Comparison of ENCODE assay signal across 10 cellular contexts in the genomic region with DNA sequence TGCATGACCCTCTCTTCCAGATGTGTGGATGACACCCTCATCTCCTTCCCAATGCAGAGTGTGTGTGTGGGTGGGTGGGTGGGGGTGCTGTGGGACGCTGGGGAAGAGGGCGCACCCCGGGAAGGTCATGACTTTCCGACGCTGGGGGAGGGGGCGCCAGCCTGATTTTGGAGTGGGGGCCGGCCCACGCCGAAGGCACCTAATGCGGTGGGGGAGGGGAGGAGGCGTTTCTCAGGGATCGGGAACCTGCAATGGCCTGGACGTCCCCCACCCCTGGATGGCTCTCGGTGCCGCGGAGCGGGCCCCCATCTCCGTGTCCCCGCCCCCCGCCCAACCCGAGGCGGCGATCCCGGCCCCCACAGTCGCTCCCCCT. TPM values are rescaled to one million over a fixed set of nuclear protein-coding genes. Genes with fewer than 3 reads are reported as not detected.
A peak's percentile ranks its signal among the peaks of the same experiment; 100 is the strongest.
DNase-seq lines count a peak whose midpoint lies in the region; ATAC-seq, FAIRE-seq and TF ChIP-seq lines count a peak whose summit lies in the region.
"Had no signal": no experiment of that assay in that cellular context is flagged by ENCODE, and none has a peak within 500 bp of the region (broad histone marks: within the 10 kb centered on the region; RNA-seq: fewer than 3 reads in every experiment).

No MANE protein-coding gene starts in this region.

- CTCF ChIA-PET in GM12878 (lab: Yijun Ruan, JAX) = interaction anchor here (1.0 to 1.2 kb wide), 3 partner anchors 12 to 14 kb away, joined by 4 to 5 read pairs (median 4); no protein-coding TSS in a partner anchor

- H3K9me3 ChIP-seq in left ventricle myocardium inferior (replicated peaks) = no peaks in the 10 kb centered on the region
- no peaks in the 10 kb centered on the region for H3K9me3 ChIP-seq in GM12878 (replicated peaks; ENCODE audit: control insufficient read depth, insufficient read depth, low read length)
- H3K9me3 ChIP-seq in vagina = no peaks in the 10 kb centered on the region

- H3K4me1 ChIP-seq in left ventricle myocardium inferior = peaks cover 12% of the 10 kb centered on the region
- H3K4me1 ChIP-seq in GM12878 (ENCODE audit: control insufficient read depth, insufficient read depth, low read length) = peaks cover 8% of the 10 kb centered on the region
- peaks cover 10% of the 10 kb centered on the region for H3K4me1 ChIP-seq in vagina

- TF ChIP-seq CTCF in left ventricle myocardium inferior (IDR thresholded peaks at IDR 0.05; ENCODE audit: borderline replicate concordance) = no peak
- TF ChIP-seq CTCF in GM12878 (IDR thresholded peaks at IDR 0.05 in 2 of 3, conservative IDR thresholded peaks at IDR 0.05 in 1 of 3; ENCODE audit: control insufficient read depth in 2 of 3, extremely low read depth in 1 of 3, insufficient read depth in 1 of 3, low read depth in 3 of 3, low read length in 3 of 3) = no peak
- TF ChIP-seq CTCF in vagina (IDR thresholded peaks at IDR 0.05) = no peak

- RAD21 ChIA-PET in GM12878 (lab: Charles Lee; ENCODE audit: unreplicated experiment) = no interaction called here

- ATAC-seq in left ventricle myocardium superior = no peak
- ATAC-seq in GM12878 = no peak
- ATAC-seq in naive thymus-derived CD8-positive, alpha-beta T cell = peak in 1 of 2 donors; percentile 20
- ATAC-seq in GM21717 (IDR thresholded peaks at IDR 0.05; ENCODE audit: unreplicated experiment) = no peak

- WGBS in GM12878 (ENCODE audit: insufficient coverage, insufficient replicate concordance, low lambda C conversion rate, missing lambda C conversion rate) = 2% methylated on average over 13 of the region's 25 CpGs

- SMC1A ChIA-PET in GM12878 (lab: Charles Lee; ENCODE audit: uncharacterized antibody, unreplicated experiment) = interaction anchor here (1.0 kb wide), 2 partner anchors 10 to 13 kb away, joined by 3 read pairs; no protein-coding TSS in a partner anchor

- peak overlapping the region; percentile 51 for H3K4me3 ChIP-seq in left ventricle myocardium inferior
- H3K4me3 ChIP-seq in GM12878 = no peak overlapping the region
- H3K4me3 ChIP-seq in vagina = peak overlapping the region; percentile 25 to 41

- BruUV-seq in GM12878 (replicated peaks; lab: Mats Ljungman, UMichigan) = no TSS peak

- H3K27me3 ChIP-seq in left ventricle myocardium inferior (ENCODE audit: low read depth) (peaks cover 100% of the 10 kb centered on the region), GM12878 (replicated peaks in 1 of 2; ENCODE audit: control insufficient read depth in 2 of 2, insufficient read depth in 2 of 2, low read length in 1 of 2) (peaks cover 16 to 23% of the 10 kb centered on the region in 2 experiments), vagina (peaks cover 6% of the 10 kb centered on the region)

- intact Hi-C loops in left ventricle myocardium inferior (cut with micrococcal nuclease) = no loop called here
- intact Hi-C loops in left ventricle myocardium superior (cut with micrococcal nuclease) = no loop called here
- intact Hi-C loops in GM12878 (cut with micrococcal nuclease; ENCODE audit: unreplicated experiment) = no loop called here
- intact Hi-C loops in vagina (cut with DNase I) = no loop called here

- POLR2A ChIA-PET in GM12878 (lab: Charles Lee) = interaction anchor here (1.4 kb wide), 1 partner anchor 13 kb away, joined by 8 read pairs; no protein-coding TSS in a partner anchor
- POLR2A ChIA-PET in naive thymus-derived CD8-positive, alpha-beta T cell (lab: Charles Lee) = no interaction called here

- H3K4me3 Mint-ChIP-seq in naive thymus-derived CD8-positive, alpha-beta T cell = peak overlapping the region; percentile 34 to 77 (median 55)

- no peaks in the 10 kb centered on the region for H3K36me3 ChIP-seq in left ventricle myocardium inferior
- H3K36me3 ChIP-seq in GM12878 (ENCODE audit: control insufficient read depth in 2 of 2, insufficient read depth in 2 of 2, low read length in 1 of 2) = no peaks in the 10 kb centered on the region
- no peaks in the 10 kb centered on the region for H3K36me3 ChIP-seq in vagina

- no peak for TF ChIP-seq POLR2A in GM12878 (IDR thresholded peaks at IDR 0.05; ENCODE audit: low read depth, low read length)
- no peak for TF ChIP-seq POLR2A in vagina (IDR thresholded peaks at IDR 0.05)

- H3K36me3 Mint-ChIP-seq in naive thymus-derived CD8-positive, alpha-beta T cell = peaks cover 0 to 3% (median 0%) of the 10 kb centered on the region in 3 donors

- no peaks in the 10 kb centered on the region for H3K79me2 ChIP-seq in GM12878 (ENCODE audit: control insufficient read depth, insufficient read depth, low read length)

- peaks cover 68 to 93% (median 79%) of the 10 kb centered on the region in 5 donors for H3K27me3 Mint-ChIP-seq in naive thymus-derived CD8-positive, alpha-beta T cell

- peaks cover 9 to 15% (median 11%) of the 10 kb centered on the region in 4 donors for H3K4me1 Mint-ChIP-seq in naive thymus-derived CD8-positive, alpha-beta T cell

- H3K27ac ChIP-seq in left ventricle myocardium inferior (replicated peaks) (no peak overlapping the region), GM12878 (ENCODE audit: control insufficient read depth, insufficient read depth) (no peak overlapping the region), vagina (no peak overlapping the region)

- peaks cover 0 to 2% (median 0%) of the 10 kb centered on the region in 9 donors for H3K9me3 Mint-ChIP-seq in naive thymus-derived CD8-positive, alpha-beta T cell

- in situ Hi-C loops in GM12878 (cut with MboI) = no loop called here

- no peak overlapping the region for H2AFZ ChIP-seq in GM12878 (ENCODE audit: control insufficient read depth, low read depth, low read length)

- DNase-seq in left ventricle myocardium inferior = no peak
- no peak for DNase-seq in left ventricle myocardium superior
- DNase-seq in GM12878 (ENCODE audit: low read depth, low spot score) = no peak
- no peak for DNase-seq in naive thymus-derived CD8-positive, alpha-beta T cell
- no peak for DNase-seq in vagina (ENCODE audit: extremely low spot score in 2 of 2)
- no peak for DNase-seq in NCI-H226
- no peak for DNase-seq in mesenteric fat pad (ENCODE audit: low spot score)
- DNase-seq: activated effector memory CD4-positive, alpha-beta T cell treated with Interleukin-2 at 50 U/mL for 16 hours; dermis blood vessel endothelial cell had no signal

- no peak for TF ChIP-seq EP300 in GM12878 (IDR thresholded peaks at IDR 0.05; ENCODE audit: borderline replicate concordance in 1 of 2, control insufficient read depth in 1 of 2, low read depth in 2 of 2, low read length in 2 of 2)

- H3K9ac ChIP-seq in GM12878 (ENCODE audit: control insufficient read depth, insufficient read depth, low read length) = no peak overlapping the region

- no peak for FAIRE-seq in GM12878 (lab: Jason Lieb, UNC)

- H3K4me2 ChIP-seq in GM12878 (ENCODE audit: control insufficient read depth, insufficient read depth) = peak overlapping the region; percentile 57; the same call in 1 of the 2 replicates

- no peak for TF ChIP-seq RAD21 in GM12878 (IDR thresholded peaks at IDR 0.05; ENCODE audit: insufficient read depth, low read depth, low read length)

- no peaks in the 10 kb centered on the region for H4K20me1 ChIP-seq in GM12878 (ENCODE audit: control insufficient read depth, insufficient read depth)

- H3K27ac Mint-ChIP-seq in naive thymus-derived CD8-positive, alpha-beta T cell = no peak overlapping the region

TF ChIP-seq in GM12878, 131 proteins besides CTCF, POLR2A, EP300 and RAD21 (continues in another document):
- TF ChIP-seq CREB1 (IDR thresholded peaks at IDR 0.05; ENCODE audit: low read depth) (no peak), FOXK2 (IDR thresholded peaks at IDR 0.05) (no peak)
- TF ChIP-seq, protein P1, sequence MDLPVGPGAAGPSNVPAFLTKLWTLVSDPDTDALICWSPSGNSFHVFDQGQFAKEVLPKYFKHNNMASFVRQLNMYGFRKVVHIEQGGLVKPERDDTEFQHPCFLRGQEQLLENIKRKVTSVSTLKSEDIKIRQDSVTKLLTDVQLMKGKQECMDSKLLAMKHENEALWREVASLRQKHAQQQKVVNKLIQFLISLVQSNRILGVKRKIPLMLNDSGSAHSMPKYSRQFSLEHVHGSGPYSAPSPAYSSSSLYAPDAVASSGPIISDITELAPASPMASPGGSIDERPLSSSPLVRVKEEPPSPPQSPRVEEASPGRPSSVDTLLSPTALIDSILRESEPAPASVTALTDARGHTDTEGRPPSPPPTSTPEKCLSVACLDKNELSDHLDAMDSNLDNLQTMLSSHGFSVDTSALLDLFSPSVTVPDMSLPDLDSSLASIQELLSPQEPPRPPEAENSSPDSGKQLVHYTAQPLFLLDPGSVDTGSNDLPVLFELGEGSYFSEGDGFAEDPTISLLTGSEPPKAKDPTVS (IDR thresholded peaks at IDR 0.05; ENCODE audit: low read depth, low read length) = no peak

RNA-seq across cellular contexts. Expression of a gene that starts 33.5 kb away (rescaled TPM):
- total RNA-seq in left ventricle myocardium inferior = 2.0 TPM
- total RNA-seq in left ventricle myocardium superior = 1.4 TPM
- total RNA-seq in GM12878 (2013; cell fraction: nucleolus; rRNA removed) = 2.3 and 3.6 TPM in 2 replicates
- total RNA-seq in GM12878 (2014; rRNA removed) = under 0.01 TPM in 1 of 2 replicates, not detected in the other
- 0.09 and 0.14 TPM in 2 replicates for total RNA-seq in GM12878 (2014; rRNA removed; fragmentation: Illumina TruSeq; extraction: Trizol)
- 0.74 and 0.85 TPM in 2 replicates for total RNA-seq in GM12878 (2021)
- 0.09 TPM for polyA plus RNA-seq in GM12878 (2011; ENCODE audit: low read depth)
- polyA plus RNA-seq in GM12878 (2011; rRNA removed) = 0.17 and 0.53 TPM in 2 replicates
- 0.55 and 0.74 TPM in 2 replicates for polyA plus RNA-seq in GM12878 (2011; cell fraction: cytosol; rRNA removed)
- 5.0 and 6.2 TPM in 2 replicates for polyA plus RNA-seq in GM12878 (2011; cell fraction: nucleus; rRNA removed)
- 0.88 and 1.4 TPM in 2 replicates for polyA plus RNA-seq in GM12878 (2012)
- polyA plus RNA-seq in GM12878 (2014; fragmentation: Illumina TruSeq; extraction: Trizol) = 0.25 TPM in 1 of 2 replicates, not detected in the other
- not detected for polyA plus RNA-seq in GM12878 (2014; fragmentation: Nextera tagmentation; extraction: Ambion mirVana)
- 0.20 and 0.74 TPM in 2 replicates for polyA plus RNA-seq in GM12878 (2014; rRNA removed)
- under 1 TPM in 1 of 2 experiments, not detected in 1; 0.19 TPM for polyA plus RNA-seq in GM12878 (2016; fragmentation: Nextera tagmentation; extraction: Ambion mirVana)
- 0.37 and 1.5 TPM in 2 replicates for polyA minus RNA-seq in GM12878 (2011; rRNA and poly(A)+ RNA removed)
- polyA minus RNA-seq in GM12878 (2011; cell fraction: cytosol; rRNA and poly(A)+ RNA removed) = 1.2 and 1.5 TPM in 2 replicates
- polyA minus RNA-seq in GM12878 (2011; cell fraction: nucleus; rRNA and poly(A)+ RNA removed) = 0.96 and 1.2 TPM in 2 replicates
- total RNA-seq in naive thymus-derived CD8-positive, alpha-beta T cell = under 1 TPM; 0.16 to 0.60 TPM
- not detected for polyA plus RNA-seq in naive thymus-derived CD8-positive, alpha-beta T cell
- total RNA-seq in vagina = 5.2 TPM
- total RNA-seq in mesenteric fat pad = 10.1 TPM
